Comparison of ENCODE assay signal across 2 cellular contexts in the genomic region with DNA sequence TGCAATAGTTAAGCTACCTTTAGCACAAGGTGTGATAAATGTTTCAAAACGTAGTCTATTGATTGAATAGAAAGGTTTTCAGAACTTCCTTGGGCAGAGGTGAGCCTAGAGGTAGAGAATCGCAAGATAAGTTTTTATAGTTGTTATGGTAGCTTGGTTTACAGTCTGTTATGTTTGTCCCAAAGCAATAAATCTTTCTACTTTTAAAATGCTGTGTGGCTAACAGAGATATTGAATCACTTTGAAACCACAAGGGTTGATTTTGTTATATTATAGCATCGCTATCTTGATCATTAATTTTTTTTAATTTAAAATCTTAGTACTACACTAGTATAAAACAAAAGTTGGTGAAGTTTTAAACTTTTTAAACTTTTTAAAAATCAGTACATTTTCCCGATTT.
TF ChIP-seq lines count a peak whose summit lies in the region.

No MANE protein-coding gene starts in this region.

TF ChIP-seq in HEK293, 187 proteins besides CTCF, POLR2A, EP300 and RAD21 (continued from another document):
- TF ChIP-seq, protein P1, sequence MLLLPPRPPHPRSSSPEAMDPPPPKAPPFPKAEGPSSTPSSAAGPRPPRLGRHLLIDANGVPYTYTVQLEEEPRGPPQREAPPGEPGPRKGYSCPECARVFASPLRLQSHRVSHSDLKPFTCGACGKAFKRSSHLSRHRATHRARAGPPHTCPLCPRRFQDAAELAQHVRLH (tag by site-specific recombination; IDR thresholded peaks at IDR 0.05): peak; percentile 64; the same call in 1 of the 2 replicates
- TF ChIP-seq ZNF843 (tag by site-specific recombination; IDR thresholded peaks at IDR 0.05): peak; percentile 44; the same call in 1 of the 2 replicates
TF ChIP-seq in HEK293: peak in this region for 4.

TF ChIP-seq in K562, 482 proteins besides CTCF, POLR2A, EP300 and RAD21:
- TF ChIP-seq, protein P2, sequence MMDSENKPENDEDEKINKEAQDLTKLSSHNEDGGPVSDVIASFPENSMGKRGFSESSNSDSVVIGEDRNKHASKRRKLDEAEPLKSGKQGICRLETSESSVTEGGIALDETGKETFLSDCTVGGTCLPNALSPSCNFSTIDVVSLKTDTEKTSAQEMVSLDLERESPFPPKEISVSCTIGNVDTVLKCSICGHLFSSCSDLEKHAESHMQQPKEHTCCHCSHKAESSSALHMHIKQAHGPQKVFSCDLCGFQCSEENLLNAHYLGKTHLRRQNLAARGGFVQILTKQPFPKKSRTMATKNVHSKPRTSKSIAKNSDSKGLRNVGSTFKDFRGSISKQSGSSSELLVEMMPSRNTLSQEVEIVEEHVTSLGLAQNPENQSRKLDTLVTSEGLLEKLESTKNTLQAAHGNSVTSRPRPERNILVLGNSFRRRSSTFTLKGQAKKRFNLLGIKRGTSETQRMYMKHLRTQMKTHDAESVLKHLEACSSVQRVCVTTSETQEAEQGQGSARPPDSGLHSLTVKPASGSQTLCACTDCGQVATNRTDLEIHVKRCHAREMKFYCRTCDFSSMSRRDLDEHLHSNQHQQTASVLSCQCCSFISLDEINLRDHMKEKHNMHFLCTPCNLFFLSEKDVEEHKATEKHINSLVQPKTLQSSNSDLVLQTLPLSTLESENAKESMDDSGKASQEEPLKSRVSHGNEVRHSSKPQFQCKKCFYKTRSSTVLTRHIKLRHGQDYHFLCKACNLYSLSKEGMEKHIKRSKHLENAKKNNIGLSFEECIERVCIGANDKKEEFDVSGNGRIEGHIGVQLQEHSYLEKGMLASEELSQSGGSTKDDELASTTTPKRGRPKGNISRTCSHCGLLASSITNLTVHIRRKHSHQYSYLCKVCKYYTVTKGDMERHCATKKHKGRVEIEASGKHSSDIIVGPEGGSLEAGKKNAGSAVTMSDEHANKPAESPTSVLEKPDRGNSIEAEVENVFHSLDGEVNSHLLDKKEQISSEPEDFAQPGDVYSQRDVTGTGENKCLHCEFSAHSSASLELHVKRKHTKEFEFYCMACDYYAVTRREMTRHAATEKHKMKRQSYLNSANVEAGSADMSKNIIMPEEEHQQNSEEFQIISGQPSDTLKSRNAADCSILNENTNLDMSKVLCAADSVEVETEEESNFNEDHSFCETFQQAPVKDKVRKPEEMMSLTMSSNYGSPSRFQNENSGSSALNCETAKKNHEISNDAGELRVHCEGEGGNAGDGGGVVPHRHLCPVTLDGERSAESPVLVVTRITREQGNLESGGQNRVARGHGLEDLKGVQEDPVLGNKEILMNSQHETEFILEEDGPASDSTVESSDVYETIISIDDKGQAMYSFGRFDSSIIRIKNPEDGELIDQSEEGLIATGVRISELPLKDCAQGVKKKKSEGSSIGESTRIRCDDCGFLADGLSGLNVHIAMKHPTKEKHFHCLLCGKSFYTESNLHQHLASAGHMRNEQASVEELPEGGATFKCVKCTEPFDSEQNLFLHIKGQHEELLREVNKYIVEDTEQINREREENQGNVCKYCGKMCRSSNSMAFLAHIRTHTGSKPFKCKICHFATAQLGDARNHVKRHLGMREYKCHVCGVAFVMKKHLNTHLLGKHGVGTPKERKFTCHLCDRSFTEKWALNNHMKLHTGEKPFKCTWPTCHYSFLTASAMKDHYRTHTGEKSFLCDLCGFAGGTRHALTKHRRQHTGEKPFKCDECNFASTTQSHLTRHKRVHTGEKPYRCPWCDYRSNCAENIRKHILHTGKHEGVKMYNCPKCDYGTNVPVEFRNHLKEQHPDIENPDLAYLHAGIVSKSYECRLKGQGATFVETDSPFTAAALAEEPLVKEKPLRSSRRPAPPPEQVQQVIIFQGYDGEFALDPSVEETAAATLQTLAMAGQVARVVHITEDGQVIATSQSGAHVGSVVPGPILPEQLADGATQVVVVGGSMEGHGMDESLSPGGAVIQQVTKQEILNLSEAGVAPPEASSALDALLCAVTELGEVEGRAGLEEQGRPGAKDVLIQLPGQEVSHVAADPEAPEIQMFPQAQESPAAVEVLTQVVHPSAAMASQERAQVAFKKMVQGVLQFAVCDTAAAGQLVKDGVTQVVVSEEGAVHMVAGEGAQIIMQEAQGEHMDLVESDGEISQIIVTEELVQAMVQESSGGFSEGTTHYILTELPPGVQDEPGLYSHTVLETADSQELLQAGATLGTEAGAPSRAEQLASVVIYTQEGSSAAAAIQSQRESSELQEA (IDR thresholded peaks at IDR 0.05; ENCODE audit: low read depth): no peak
- TF ChIP-seq MEIS2 (IDR thresholded peaks at IDR 0.05; ENCODE audit: partially characterized antibody): peak; percentile 26
TF ChIP-seq in K562: peak in this region for 1.
